ENCODE assay signal across 9 cellular contexts in the genomic region with DNA sequence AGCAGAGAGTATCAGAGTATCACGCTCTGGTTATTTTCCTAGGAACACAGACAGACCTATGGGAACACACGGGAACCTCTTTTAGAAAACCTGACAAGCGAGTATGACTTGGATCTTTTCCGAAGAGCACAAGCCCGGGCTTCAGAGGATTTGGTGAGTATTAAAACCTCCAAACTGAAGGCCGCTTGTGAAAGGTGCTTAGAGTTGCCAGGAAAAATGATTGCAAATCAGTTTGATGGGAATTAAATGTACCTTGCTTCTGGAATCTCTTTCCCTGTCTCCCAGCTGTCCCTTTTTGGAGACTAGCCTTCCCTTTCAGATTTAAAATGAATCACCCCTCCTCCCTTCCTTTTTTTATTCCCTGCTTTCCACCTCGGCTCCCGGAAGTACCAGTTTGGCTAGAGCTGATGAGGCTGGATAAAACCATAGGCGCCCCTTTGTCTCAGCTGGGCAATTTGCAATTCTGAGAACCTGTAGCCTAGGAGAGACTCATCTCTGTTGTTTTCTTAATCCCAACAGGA. TPM values are rescaled to one million over a fixed set of nuclear protein-coding genes. Genes with fewer than 3 reads are reported as not detected.
A peak's percentile ranks its signal among the peaks of the same experiment; 100 is the strongest.
DNase-seq lines count a peak whose midpoint lies in the region; ATAC-seq and TF ChIP-seq lines count a peak whose summit lies in the region.
"Had no signal": no experiment of that assay in that cellular context is flagged by ENCODE, and none has a peak within 500 bp of the region (broad histone marks: within the 10 kb centered on the region; RNA-seq: fewer than 3 reads in every experiment).

No MANE protein-coding gene starts in this region.

- H3K36me3 ChIP-seq in HUES6 (ENCODE audit: control insufficient read depth, insufficient read depth, low read length) (peaks cover 52% of the 10 kb centered on the region), iPS-18a (ENCODE audit: control insufficient read depth, low read depth, low read length) (peaks cover 49% of the 10 kb centered on the region), sigmoid colon (peaks cover 11 to 87% (median 29%) of the 10 kb centered on the region in 4 donors)

- no peak for DNase-seq in activated naive CD8-positive, alpha-beta T cell treated with anti-CD3 and anti-CD28 coated beads, Interleukin-2, amount 50 U/mL, for 24 hours
- DNase-seq in sigmoid colon = no peak
- no peak for DNase-seq in GM20000 (ENCODE audit: low spot score)
- DNase-seq: MM.1S had no signal

- no peaks in the 10 kb centered on the region for H3K9me3 ChIP-seq in HUES6 (ENCODE audit: control insufficient read depth, insufficient read depth, low read depth, low read length)
- H3K9me3 ChIP-seq in iPS-18a (ENCODE audit: control insufficient read depth, low read depth, low read length) = no peaks in the 10 kb centered on the region
- H3K9me3 ChIP-seq in sigmoid colon = no peaks in the 10 kb centered on the region

- H3K36me3 Mint-ChIP-seq in activated naive CD8-positive, alpha-beta T cell treated with anti-CD3 and anti-CD28 coated beads, Interleukin-2, amount 50 U/mL, for 24 hours (ENCODE audit: low read depth) = peaks cover 60% of the 10 kb centered on the region

- peak overlapping the region; percentile 39 for H3K27ac Mint-ChIP-seq in activated naive CD8-positive, alpha-beta T cell treated with anti-CD3 and anti-CD28 coated beads, Interleukin-2, amount 50 U/mL, for 24 hours

- H3K4me1 Mint-ChIP-seq in activated naive CD8-positive, alpha-beta T cell treated with anti-CD3 and anti-CD28 coated beads, Interleukin-2, amount 50 U/mL, for 24 hours = peaks cover 54% of the 10 kb centered on the region

- TF ChIP-seq POLR2A in sigmoid colon (IDR thresholded peaks at IDR 0.05) = no peak

- peak overlapping the region; percentile 39 for H3K4me3 ChIP-seq in HUES6 (ENCODE audit: low read depth, low read length)
- H3K4me3 ChIP-seq in iPS-18a (ENCODE audit: low read length) = peak overlapping the region; percentile 62
- no peak overlapping the region for H3K4me3 ChIP-seq in sigmoid colon

- H3K4me1 ChIP-seq in HUES6 (ENCODE audit: control insufficient read depth, insufficient read depth, low read length) = peaks cover 46% of the 10 kb centered on the region
- peaks cover 57% of the 10 kb centered on the region for H3K4me1 ChIP-seq in iPS-18a (ENCODE audit: control insufficient read depth, low read depth, low read length)
- peaks cover 0 to 30% (median 13%) of the 10 kb centered on the region in 4 donors for H3K4me1 ChIP-seq in sigmoid colon

- H3K27ac ChIP-seq in HUES6 (ENCODE audit: low read depth, low read length) (peak overlapping the region; percentile 75), iPS-18a (ENCODE audit: low read length) (peak overlapping the region; percentile 95), sigmoid colon (peak overlapping the region in 3 of 4 donors; percentile 20 to 68 (median 39))

- no peaks in the 10 kb centered on the region for H3K27me3 ChIP-seq in HUES6 (ENCODE audit: control insufficient read depth, insufficient read depth, low read length)
- no peaks in the 10 kb centered on the region for H3K27me3 ChIP-seq in iPS-18a (ENCODE audit: control insufficient read depth, insufficient read depth, low read length)
- no peaks in the 10 kb centered on the region for H3K27me3 ChIP-seq in sigmoid colon

- TF ChIP-seq CTCF in sigmoid colon (IDR thresholded peaks at IDR 0.05) = no peak
- TF ChIP-seq CTCF in GM20000 (IDR thresholded peaks at IDR 0.05; ENCODE audit: extremely low read depth, missing control alignments) = no peak

- WGBS in sigmoid colon, 2 donors = 80 to 85% methylated on average over 9 of the region's 9 CpGs

- H3K9me3 Mint-ChIP-seq in activated naive CD8-positive, alpha-beta T cell treated with anti-CD3 and anti-CD28 coated beads, Interleukin-2, amount 50 U/mL, for 24 hours = no peaks in the 10 kb centered on the region

- TF ChIP-seq EP300 in sigmoid colon (IDR thresholded peaks at IDR 0.05) = no peak

- intact Hi-C loops in sigmoid colon (cut with DNase I) = no loop called here

- H3K4me3 Mint-ChIP-seq in activated naive CD8-positive, alpha-beta T cell treated with anti-CD3 and anti-CD28 coated beads, Interleukin-2, amount 50 U/mL, for 24 hours = no peak overlapping the region

- H3K27me3 Mint-ChIP-seq in activated naive CD8-positive, alpha-beta T cell treated with anti-CD3 and anti-CD28 coated beads, Interleukin-2, amount 50 U/mL, for 24 hours = no peaks in the 10 kb centered on the region

- ATAC-seq in activated naive CD8-positive, alpha-beta T cell treated with anti-CD3 and anti-CD28 coated beads, Interleukin-2, amount 50 U/mL, for 24 hours = no peak
- no peak for ATAC-seq in GM18502 (IDR thresholded peaks at IDR 0.05; ENCODE audit: poor library complexity, unreplicated experiment)
- ATAC-seq in HG02588 (IDR thresholded peaks at IDR 0.05; ENCODE audit: unreplicated experiment) = no peak

- H3K9ac ChIP-seq in HUES6 (ENCODE audit: low read length) (peak overlapping the region; percentile 61), iPS-18a (ENCODE audit: low read length) (peak overlapping the region; percentile 83)

RNA-seq across cellular contexts. Expression of a gene that starts 27.3 kb away (rescaled TPM):
- total RNA-seq in sigmoid colon = 10 to 100 TPM; 23.8 to 34.9 (median 32.0) TPM
- polyA plus RNA-seq in sigmoid colon = 10 to 100 TPM in 1 of 3 donors, 1 to 10 TPM in 2; 6.2 to 14.3 (median 9.0) TPM

RNA-seq across cellular contexts. Expression of a gene that starts 32.0 kb away (rescaled TPM):
- not detected for total RNA-seq in sigmoid colon
- 1 to 10 TPM in 1 of 3 donors, not detected in 2; 3.6 TPM for polyA plus RNA-seq in sigmoid colon
- total RNA-seq: fibroblast of lung had no signal
- polyA plus RNA-seq: fibroblast of lung had no signal

RNA-seq across cellular contexts. Expression of a gene that starts 51.9 kb away (rescaled TPM):
- 10 to 100 TPM; 11.1 to 34.6 (median 27.4) TPM for total RNA-seq in sigmoid colon
- polyA plus RNA-seq in sigmoid colon = 10 to 100 TPM in 1 of 3 donors, 1 to 10 TPM in 2; 3.5 to 15.6 (median 9.6) TPM

Comparison
In these comparisons a context has a peak if more than half of its experiments do, and no peak if none do; other contexts are left out.
1. H3K27ac ChIP-seq: peak in every context shown above with its lines; median percentile 95 in iPS-18a; 75 in HUES6; 39 in sigmoid colon.
2. H3K4me3 ChIP-seq: peak in HUES6 (single experiment) and iPS-18a (single experiment); none in sigmoid colon (0 of 4).